18 cellular contexts compared by ENCODE assay signal in genomic region chr6:113645986-113646385, GRCh38.
DNase-seq lines count a peak whose midpoint lies in the region; TF ChIP-seq lines count a peak whose summit lies in the region.
"Had no signal": no experiment of that assay in that cellular context is flagged by ENCODE, and none has a peak within 500 bp of the region (broad histone marks: within the 10 kb centered on the region; RNA-seq: fewer than 3 reads in every experiment).

No MANE protein-coding gene starts in this region.

- POLR2A ChIA-PET in MCF 10A (lab: Yijun Ruan, JAX) = interaction anchor here (0.8 to 3.3 kb wide), 13 partner anchors 9 to 331 kb away, joined by 3 to 58 read pairs (median 5); no protein-coding TSS in a partner anchor

- H3K9ac ChIP-seq in mucosa of rectum (ENCODE audit: low read depth in 1 of 2, low read length in 2 of 2) = no peak overlapping the region

- CTCF ChIA-PET in MCF 10A (lab: Yijun Ruan, JAX) = interaction anchor here (0.6 to 1.8 kb wide), 6 partner anchors 10 to 628 kb away, joined by 3 to 9 read pairs (median 4); no protein-coding TSS in a partner anchor

- no peak for TF ChIP-seq POLR2A in uterus (IDR thresholded peaks at IDR 0.05)

- H3K36me3 Mint-ChIP-seq in MCF 10A (ENCODE audit: insufficient read depth, unreplicated experiment) = no peaks in the 10 kb centered on the region
- H3K36me3 Mint-ChIP-seq: activated naive CD4-positive, alpha-beta T cell treated with anti-CD3 and anti-CD28 coated beads, Interleukin-2, amount 50 U/mL, for 72 hours; stimulated activated naive B cell treated with anti-CD40 and anti-IgM and Interleukin-4, amounts not matched to agents 10 μg/mL and 1 μg/mL and 100 μg/mL, for 72 hours had no signal

- H3K36me3 ChIP-seq in mucosa of rectum (ENCODE audit: control insufficient read depth in 2 of 2, insufficient read depth in 2 of 2, low read length in 2 of 2) = no peaks in the 10 kb centered on the region
- no peaks in the 10 kb centered on the region for H3K36me3 ChIP-seq in uterus
- H3K36me3 ChIP-seq: BE2C, tibial artery had no signal

- H3K27me3 Mint-ChIP-seq in MCF 10A (ENCODE audit: insufficient read depth, unreplicated experiment) = no peaks in the 10 kb centered on the region
- H3K27me3 Mint-ChIP-seq: stimulated activated naive B cell treated with anti-CD40 and anti-IgM and Interleukin-4, amounts not matched to agents 10 μg/mL and 1 μg/mL and 100 μg/mL, for 72 hours had no signal

- H3K4me1 ChIP-seq in mucosa of rectum (ENCODE audit: control insufficient read depth in 2 of 2, insufficient read depth in 2 of 2, low read length in 2 of 2) = peaks cover 45 to 68% of the 10 kb centered on the region in 2 donors
- no peaks in the 10 kb centered on the region for H3K4me1 ChIP-seq in uterus

- peak overlapping the region; percentile 10 for H3K4me3 Mint-ChIP-seq in MCF 10A (ENCODE audit: unreplicated experiment)
- H3K4me3 Mint-ChIP-seq: activated T-cell treated with anti-CD3 and anti-CD28 coated beads, Interleukin-2, amount 50 U/mL, for 72 hours; stimulated activated naive B cell treated with anti-CD40 and anti-IgM and Interleukin-4, amounts not matched to agents 10 μg/mL and 1 μg/mL and 100 μg/mL, for 72 hours had no signal

- peak; percentile 53 for DNase-seq in NCI-H226
- DNase-seq in MCF 10A (ENCODE audit: unreplicated experiment) = peak; percentile 44
- no peak for DNase-seq in uterus
- no peak for DNase-seq in NCI-H345 (lab: John Stamatoyannopoulos, UW)
- no peak for DNase-seq in amniotic stem cell (lab: John Stamatoyannopoulos, UW)
- no peak for DNase-seq in NCI-H82 treated with DMSO at 0.1 percent for 48 hours (lab: John Stamatoyannopoulos, UW; ENCODE audit: unreplicated experiment)
- DNase-seq: activated CD4-positive, alpha-beta T cell treated with anti-CD3 and anti-CD28 coated beads for 1 hour; activated CD8-positive, alpha-beta memory T cell treated with anti-CD3 and anti-CD28 coated beads for 24 hours; activated T-cell treated with anti-CD3 and anti-CD28 coated beads, Interleukin-2, amount 50 U/mL, for 72 hours; BE2C; COR-L47; left cardiac atrium; NCI-H187 treated with DMSO at 0.1 percent for 48 hours; NCI-H446; stimulated activated naive B cell treated with anti-CD40 and anti-IgM and Interleukin-4, amounts not matched to agents 10 μg/mL and 1 μg/mL and 100 μg/mL, for 72 hours; tibial artery had no signal

- H3K9me3 ChIP-seq in mucosa of rectum (ENCODE audit: control insufficient read depth in 2 of 2, low read length in 2 of 2) (no peaks in the 10 kb centered on the region), uterus (no peaks in the 10 kb centered on the region)
- H3K9me3 ChIP-seq: BE2C, tibial artery had no signal

- H3K4me3 ChIP-seq in mucosa of rectum (ENCODE audit: low read length in 2 of 2) (no peak overlapping the region), uterus (no peak overlapping the region)
- H3K4me3 ChIP-seq: tibial artery had no signal

- H3K9me3 Mint-ChIP-seq in MCF 10A (ENCODE audit: unreplicated experiment) = no peaks in the 10 kb centered on the region
- H3K9me3 Mint-ChIP-seq: activated naive CD4-positive, alpha-beta T cell treated with anti-CD3 and anti-CD28 coated beads, Interleukin-2, amount 50 U/mL, for 72 hours; activated T-cell treated with anti-CD3 and anti-CD28 coated beads, Interleukin-2, amount 50 U/mL, for 72 hours; stimulated activated naive B cell treated with anti-CD40 and anti-IgM and Interleukin-4, amounts not matched to agents 10 μg/mL and 1 μg/mL and 100 μg/mL, for 72 hours had no signal

- H3K4me1 Mint-ChIP-seq in MCF 10A (ENCODE audit: insufficient read depth, unreplicated experiment) = peaks cover 31% of the 10 kb centered on the region

- H3K27ac Mint-ChIP-seq in MCF 10A (ENCODE audit: low read depth, unreplicated experiment) = peak overlapping the region; percentile 83
- H3K27ac Mint-ChIP-seq: activated naive CD4-positive, alpha-beta T cell treated with anti-CD3 and anti-CD28 coated beads, Interleukin-2, amount 50 U/mL, for 72 hours; activated T-cell treated with anti-CD3 and anti-CD28 coated beads, Interleukin-2, amount 50 U/mL, for 72 hours; stimulated activated naive B cell treated with anti-CD40 and anti-IgM and Interleukin-4, amounts not matched to agents 10 μg/mL and 1 μg/mL and 100 μg/mL, for 72 hours had no signal

- intact Hi-C loops in MCF 10A (cut with micrococcal nuclease) (loop anchor here (2.0 kb wide), 1 partner anchor 15 kb away; no protein-coding TSS in a partner anchor), uterus (cut with DNase I; ENCODE audit: low total_unique reads) (no loop called here)

- no TSS peak for BruUV-seq in MCF 10A (replicated peaks; lab: Mats Ljungman, UMichigan)

- no peak for TF ChIP-seq CTCF in MCF 10A (IDR thresholded peaks at IDR 0.05; ENCODE audit: unreplicated experiment)
- no peak for TF ChIP-seq CTCF in uterus (IDR thresholded peaks at IDR 0.05)

- H3K27me3 ChIP-seq in mucosa of rectum (ENCODE audit: control insufficient read depth in 2 of 2, insufficient read depth in 2 of 2, low read length in 2 of 2) (no peaks in the 10 kb centered on the region), uterus (no peaks in the 10 kb centered on the region)
- H3K27me3 ChIP-seq: BE2C, tibial artery had no signal

- H3K27ac ChIP-seq in mucosa of rectum (ENCODE audit: low read depth in 2 of 2, low read length in 2 of 2) = peak overlapping the region; percentile 72 to 73
- H3K27ac ChIP-seq in uterus = peak overlapping the region; percentile 33 to 56
- H3K27ac ChIP-seq: tibial artery had no signal

Comparison
In these comparisons a context has a peak if more than half of its experiments do, and no peak if none do; other contexts are left out.
1. DNase-seq: peak in NCI-H226 (single experiment) and MCF 10A (single experiment); none in uterus (0 of 2), NCI-H345 (single experiment), amniotic stem cell (single experiment) and NCI-H82 treated with DMSO at 0.1 percent for 48 hours (single experiment).